ENCODE assay signal across 29 cellular contexts in the genomic region with DNA sequence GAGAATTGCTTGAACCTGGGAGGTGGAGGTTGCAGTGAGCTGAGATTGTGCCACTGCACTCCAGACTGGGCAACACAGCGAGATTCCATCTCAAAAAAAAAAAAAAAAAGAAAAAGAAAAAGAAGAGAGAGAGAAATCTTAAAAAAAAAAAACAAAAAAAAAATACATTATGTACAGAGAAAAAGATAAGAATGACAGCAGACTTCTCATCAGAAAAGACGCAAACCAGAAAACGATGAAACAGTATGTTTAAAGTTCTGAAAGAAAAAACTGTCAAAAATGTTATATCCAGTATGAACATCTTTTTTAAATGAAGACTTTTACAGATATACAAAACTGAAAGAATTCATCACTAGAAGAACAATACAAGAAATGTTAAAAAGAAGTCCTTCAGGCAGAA.
"Had no signal": no experiment of that assay in that cellular context is flagged by ENCODE, and none has a peak within 500 bp of the region (broad histone marks: within the 10 kb centered on the region; RNA-seq: fewer than 3 reads in every experiment).

No MANE protein-coding gene starts in this region.

- ATAC-seq: stimulated activated effector memory CD8-positive, alpha-beta T cell treated with anti-CD3 and anti-CD28 coated beads, Interleukin-12 subunit alpha, Interleukin-12 subunit beta, amount 100 ng/mL, for 72 hours; stimulated activated memory B cell treated with anti-CD40 and anti-IgM and Interleukin-4, amounts not matched to agents 10 μg/mL and 1 μg/mL and 100 μg/mL, for 72 hours; stimulated activated naive B cell treated with anti-CD40 and anti-IgM and Interleukin-4, amounts not matched to agents 10 μg/mL and 1 μg/mL and 100 μg/mL, for 72 hours; stimulated activated naive CD8-positive, alpha-beta T cell treated with anti-CD3 and anti-CD28 coated beads, Interleukin-15, amount 100 ng/mL, for 72 hours; stimulated activated naive CD8-positive, alpha-beta T cell treated with anti-CD3 and anti-CD28 coated beads, Interleukin-15, Interleukin-2, amounts not matched to agents 100 U/mL and 50 U/mL, for 24 hours; upper lobe of right lung had no signal

- H3K27ac ChIP-seq: stomach, suprapubic skin, testis, thoracic aorta, thyroid gland, tibial artery, tibial nerve, transverse colon, upper lobe of left lung, upper lobe of right lung, uterus, vagina had no signal

- H3K9me3 Mint-ChIP-seq: stimulated activated naive CD8-positive, alpha-beta T cell treated with anti-CD3 and anti-CD28 coated beads, Interleukin-15, amount 100 ng/mL, for 72 hours; stimulated activated naive CD8-positive, alpha-beta T cell treated with anti-CD3 and anti-CD28 coated beads, Interleukin-15, Interleukin-2, amounts not matched to agents 100 ng/mL and 50 ng/mL, for 24 hours; type B pancreatic cell had no signal

- H3K27ac Mint-ChIP-seq: stimulated activated effector memory CD8-positive, alpha-beta T cell treated with anti-CD3 and anti-CD28 coated beads, Interleukin-12 subunit alpha, Interleukin-12 subunit beta, amount 100 ng/mL, for 72 hours; stimulated activated memory B cell treated with anti-CD40 and anti-IgM and Interleukin-4, amounts not matched to agents 10 μg/mL and 1 μg/mL and 100 μg/mL, for 72 hours; stimulated activated naive B cell treated with anti-CD40 and anti-IgM and Interleukin-4, amounts not matched to agents 10 μg/mL and 1 μg/mL and 100 μg/mL, for 72 hours; stimulated activated naive CD8-positive, alpha-beta T cell treated with anti-CD3 and anti-CD28 coated beads, Interleukin-15, amount 100 ng/mL, for 72 hours; stimulated activated naive CD8-positive, alpha-beta T cell treated with anti-CD3 and anti-CD28 coated beads, Interleukin-15, Interleukin-2, amounts not matched to agents 100 ng/mL and 50 ng/mL, for 24 hours; type B pancreatic cell had no signal

- H3K27me3 Mint-ChIP-seq: stimulated activated memory B cell treated with anti-CD40 and anti-IgM and Interleukin-4, amounts not matched to agents 10 μg/mL and 1 μg/mL and 100 μg/mL, for 72 hours; stimulated activated naive B cell treated with anti-CD40 and anti-IgM and Interleukin-4, amounts not matched to agents 10 μg/mL and 1 μg/mL and 100 μg/mL, for 72 hours; stimulated activated naive CD8-positive, alpha-beta T cell treated with anti-CD3 and anti-CD28 coated beads, Interleukin-15, amount 100 ng/mL, for 72 hours; stimulated activated naive CD8-positive, alpha-beta T cell treated with anti-CD3 and anti-CD28 coated beads, Interleukin-15, Interleukin-2, amounts not matched to agents 100 ng/mL and 50 ng/mL, for 24 hours; type B pancreatic cell had no signal

- H3K36me3 ChIP-seq: thoracic aorta, uterus had no signal

- H3K4me3 ChIP-seq: stomach, suprapubic skin, testis, thoracic aorta, thyroid gland, tibial artery, tibial nerve, transverse colon, upper lobe of left lung, upper lobe of right lung, uterus, vagina had no signal

- H3K4me3 Mint-ChIP-seq: stimulated activated effector memory CD8-positive, alpha-beta T cell treated with anti-CD3 and anti-CD28 coated beads, Interleukin-12 subunit alpha, Interleukin-12 subunit beta, amount 100 ng/mL, for 72 hours; stimulated activated memory B cell treated with anti-CD40 and anti-IgM and Interleukin-4, amounts not matched to agents 10 μg/mL and 1 μg/mL and 100 μg/mL, for 72 hours; stimulated activated naive B cell treated with anti-CD40 and anti-IgM and Interleukin-4, amounts not matched to agents 10 μg/mL and 1 μg/mL and 100 μg/mL, for 72 hours; stimulated activated naive CD8-positive, alpha-beta T cell treated with anti-CD3 and anti-CD28 coated beads, Interleukin-15, amount 100 ng/mL, for 72 hours; stimulated activated naive CD8-positive, alpha-beta T cell treated with anti-CD3 and anti-CD28 coated beads, Interleukin-15, Interleukin-2, amounts not matched to agents 100 ng/mL and 50 ng/mL, for 24 hours; type B pancreatic cell had no signal

- DNase-seq: stimulated activated CD4-positive, alpha-beta T cell treated with anti-CD3 and anti-CD28 coated beads, Interleukin-2, amount 100 ng/mL, for 48 hours; stimulated activated CD4-positive, alpha-beta T cell treated with anti-CD3 and anti-CD28 coated beads, Interleukin-4, amount 100 ng/mL, for 1 hour; stimulated activated CD4-positive, alpha-beta T cell treated with anti-CD3 and anti-CD28 coated beads, Interleukin-4, amount 100 ng/mL, for 24 hours; stimulated activated CD4-positive, alpha-beta T cell treated with anti-CD3 and anti-CD28 coated beads, Interleukin-4, amount 100 ng/mL, for 4 hours; stimulated activated CD8-positive, alpha-beta memory T cell treated with anti-CD3 and anti-CD28 coated beads, Interleukin-4, amount 100 ng/mL, for 48 hours; stimulated activated naive B cell treated with anti-CD40 and anti-IgM and Interleukin-4, amounts not matched to agents 10 μg/mL and 1 μg/mL and 100 μg/mL, for 72 hours; stimulated activated naive CD4-positive, alpha-beta T cell; stimulated activated naive CD4-positive, alpha-beta T cell treated with Interleukin-2 at 50 U/mL for 16 hours; stimulated activated naive CD8-positive, alpha-beta T cell treated with anti-CD3 and anti-CD28 coated beads, Interleukin-15, amount 100 ng/mL, for 72 hours; stimulated activated naive CD8-positive, alpha-beta T cell treated with anti-CD3 and anti-CD28 coated beads, Interleukin-15, Interleukin-2, amounts not matched to agents 100 U/mL and 50 U/mL, for 24 hours; stomach; substantia nigra; testis; thyroid gland; tibial artery; transverse colon; trophoblast cell; upper lobe of left lung; upper lobe of right lung; uterus had no signal

- FAIRE-seq: urothelium cell line had no signal

- H3K4me1 ChIP-seq: stomach, suprapubic skin, testis, thyroid gland, tibial artery, tibial nerve, upper lobe of left lung, upper lobe of right lung, uterus, vagina had no signal

- H3K4me1 Mint-ChIP-seq: stimulated activated effector memory CD8-positive, alpha-beta T cell treated with anti-CD3 and anti-CD28 coated beads, Interleukin-12 subunit alpha, Interleukin-12 subunit beta, amount 100 ng/mL, for 72 hours; stimulated activated memory B cell treated with anti-CD40 and anti-IgM and Interleukin-4, amounts not matched to agents 10 μg/mL and 1 μg/mL and 100 μg/mL, for 72 hours; stimulated activated naive B cell treated with anti-CD40 and anti-IgM and Interleukin-4, amounts not matched to agents 10 μg/mL and 1 μg/mL and 100 μg/mL, for 72 hours; stimulated activated naive CD8-positive, alpha-beta T cell treated with anti-CD3 and anti-CD28 coated beads, Interleukin-15, amount 100 ng/mL, for 72 hours had no signal

- H3K27me3 ChIP-seq: stomach, suprapubic skin, testis, thyroid gland, tibial artery, tibial nerve, transverse colon, upper lobe of left lung, upper lobe of right lung, uterus, vagina had no signal

- H3K9me3 ChIP-seq: stomach, suprapubic skin, testis, thyroid gland, tibial artery, transverse colon, upper lobe of left lung, upper lobe of right lung, uterus, vagina had no signal
